Comparison of ENCODE assay signal across 1 cellular context in genomic region chr6:170552765-170553685, GRCh38.
TF ChIP-seq lines count a peak whose summit lies in the region.

Gene PSMB1, minus strand, starts transcription at chr6:170553307. Its CDS starts 65 bp downstream, at chr6:170553242.

TF ChIP-seq in HEK293, 187 proteins besides CTCF, POLR2A, EP300 and RAD21 (continued from another document and continues in another):
- TF ChIP-seq, protein P1, sequence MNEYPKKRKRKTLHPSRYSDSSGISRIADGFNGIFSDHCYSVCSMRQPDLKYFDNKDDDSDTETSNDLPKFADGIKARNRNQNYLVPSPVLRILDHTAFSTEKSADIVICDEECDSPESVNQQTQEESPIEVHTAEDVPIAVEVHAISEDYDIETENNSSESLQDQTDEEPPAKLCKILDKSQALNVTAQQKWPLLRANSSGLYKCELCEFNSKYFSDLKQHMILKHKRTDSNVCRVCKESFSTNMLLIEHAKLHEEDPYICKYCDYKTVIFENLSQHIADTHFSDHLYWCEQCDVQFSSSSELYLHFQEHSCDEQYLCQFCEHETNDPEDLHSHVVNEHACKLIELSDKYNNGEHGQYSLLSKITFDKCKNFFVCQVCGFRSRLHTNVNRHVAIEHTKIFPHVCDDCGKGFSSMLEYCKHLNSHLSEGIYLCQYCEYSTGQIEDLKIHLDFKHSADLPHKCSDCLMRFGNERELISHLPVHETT (tag by site-specific recombination; IDR thresholded peaks at IDR 0.05): 0 out of 2 replicates have a peak, but pooled peaks have one; percentile 60
- TF ChIP-seq KLF7 (tag by site-specific recombination; IDR thresholded peaks at IDR 0.05; ENCODE audit: borderline replicate concordance): no peak
- TF ChIP-seq, protein P2, sequence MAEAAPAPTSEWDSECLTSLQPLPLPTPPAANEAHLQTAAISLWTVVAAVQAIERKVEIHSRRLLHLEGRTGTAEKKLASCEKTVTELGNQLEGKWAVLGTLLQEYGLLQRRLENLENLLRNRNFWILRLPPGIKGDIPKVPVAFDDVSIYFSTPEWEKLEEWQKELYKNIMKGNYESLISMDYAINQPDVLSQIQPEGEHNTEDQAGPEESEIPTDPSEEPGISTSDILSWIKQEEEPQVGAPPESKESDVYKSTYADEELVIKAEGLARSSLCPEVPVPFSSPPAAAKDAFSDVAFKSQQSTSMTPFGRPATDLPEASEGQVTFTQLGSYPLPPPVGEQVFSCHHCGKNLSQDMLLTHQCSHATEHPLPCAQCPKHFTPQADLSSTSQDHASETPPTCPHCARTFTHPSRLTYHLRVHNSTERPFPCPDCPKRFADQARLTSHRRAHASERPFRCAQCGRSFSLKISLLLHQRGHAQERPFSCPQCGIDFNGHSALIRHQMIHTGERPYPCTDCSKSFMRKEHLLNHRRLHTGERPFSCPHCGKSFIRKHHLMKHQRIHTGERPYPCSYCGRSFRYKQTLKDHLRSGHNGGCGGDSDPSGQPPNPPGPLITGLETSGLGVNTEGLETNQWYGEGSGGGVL (tag by site-specific recombination; IDR thresholded peaks at IDR 0.05): no peak
- peak; percentile 57; the same call in 1 of the 2 replicates for TF ChIP-seq PRDM1 (tag by site-specific recombination; IDR thresholded peaks at IDR 0.05)
- peak; percentile 91 for TF ChIP-seq ZNF501 (tag by site-specific recombination; IDR thresholded peaks at IDR 0.05)
- 0 out of 2 replicates have a peak, but pooled peaks have one; percentile 19 for TF ChIP-seq ZNF221 (tag by site-specific recombination; IDR thresholded peaks at IDR 0.05; ENCODE audit: borderline replicate concordance)
- TF ChIP-seq BCL11B (tag by site-specific recombination; IDR thresholded peaks at IDR 0.05; ENCODE audit: low read depth): peak; percentile 77; the same call in 1 of the 2 replicates
- TF ChIP-seq BCL11A (tag by site-specific recombination; IDR thresholded peaks at IDR 0.05; ENCODE audit: low read depth): peak; percentile 70
- peak; percentile 56; the same call in 1 of the 2 replicates for TF ChIP-seq ZNF324 (tag by site-specific recombination; IDR thresholded peaks at IDR 0.05)
- peak; percentile 58; the same call in 1 of the 2 replicates for TF ChIP-seq ZSCAN5A (tag by site-specific recombination; IDR thresholded peaks at IDR 0.05)
- TF ChIP-seq ZBTB17 (tag by site-specific recombination; IDR thresholded peaks at IDR 0.05): peak; percentile 62
- peak; percentile 23 for TF ChIP-seq PRDM10 (tag by site-specific recombination; IDR thresholded peaks at IDR 0.05)
- TF ChIP-seq ZNF274 (IDR thresholded peaks at IDR 0.05; ENCODE audit: low read length): no peak
- TF ChIP-seq ZNF274 (tag by site-specific recombination; IDR thresholded peaks at IDR 0.05; ENCODE audit: borderline replicate concordance): no peak
- TF ChIP-seq ZXDB (tag by site-specific recombination; IDR thresholded peaks at IDR 0.05): peak; percentile 74; the same call in 1 of the 2 replicates
- peak; percentile 79; the same call in 1 of the 2 replicates for TF ChIP-seq ZNF561 (tag by site-specific recombination; IDR thresholded peaks at IDR 0.05; ENCODE audit: borderline replicate concordance)
- TF ChIP-seq ZNF610 (tag by site-specific recombination; IDR thresholded peaks at IDR 0.05; ENCODE audit: borderline replicate concordance): no peak
- peak; percentile 81; the same call in 1 of the 2 replicates for TF ChIP-seq IKZF3 (tag by site-specific recombination; IDR thresholded peaks at IDR 0.05)
- peak; percentile 50; the same call in 1 of the 2 replicates for TF ChIP-seq ZNF394 (tag by site-specific recombination; IDR thresholded peaks at IDR 0.05; ENCODE audit: borderline replicate concordance)
- TF ChIP-seq ZSCAN30 (tag by site-specific recombination; IDR thresholded peaks at IDR 0.05): peak; percentile 72; the same call in 1 of the 2 replicates
- peak; percentile 90 for TF ChIP-seq ZNF362 (tag by site-specific recombination; IDR thresholded peaks at IDR 0.05)
- TF ChIP-seq ZNF140 (tag by site-specific recombination; IDR thresholded peaks at IDR 0.05): no peak
- TF ChIP-seq ZBTB11 (tag by site-specific recombination; conservative IDR thresholded peaks at IDR 0.05; ENCODE audit: low read depth): peak; percentile 92
- TF ChIP-seq PBX3 (CRISPR knock-in tag; IDR thresholded peaks at IDR 0.05): peak; percentile 73; the same call in 1 of the 2 replicates
- TF ChIP-seq ZNF600 (tag by site-specific recombination; IDR thresholded peaks at IDR 0.05): peak; percentile 47; the same call in 1 of the 2 replicates
- no peak for TF ChIP-seq ZNF514 (tag by site-specific recombination; IDR thresholded peaks at IDR 0.05)
- TF ChIP-seq YY1 (tag by site-specific recombination; IDR thresholded peaks at IDR 0.05): peak; percentile 90
- peak; percentile 43; the same call in 1 of the 2 replicates for TF ChIP-seq ZNF341 (tag by site-specific recombination; IDR thresholded peaks at IDR 0.05; ENCODE audit: low read depth)
- no peak; the same call in 1 of the 2 replicates for TF ChIP-seq TRIM28 (IDR thresholded peaks at IDR 0.05; ENCODE audit: borderline replicate concordance, low read length)
- TF ChIP-seq ZNF768 (tag by site-specific recombination; IDR thresholded peaks at IDR 0.05): no peak
- no peak for TF ChIP-seq ZNF280D (tag by site-specific recombination; IDR thresholded peaks at IDR 0.05)
